1 cellular context compared by ENCODE assay signal in genomic region chr1:156691216-156691615, GRCh38.
TF ChIP-seq lines count a peak whose summit lies in the region.

No MANE protein-coding gene starts in this region.

TF ChIP-seq in K562, 482 proteins besides CTCF, POLR2A, EP300 and RAD21:
- TF ChIP-seq, protein P1, sequence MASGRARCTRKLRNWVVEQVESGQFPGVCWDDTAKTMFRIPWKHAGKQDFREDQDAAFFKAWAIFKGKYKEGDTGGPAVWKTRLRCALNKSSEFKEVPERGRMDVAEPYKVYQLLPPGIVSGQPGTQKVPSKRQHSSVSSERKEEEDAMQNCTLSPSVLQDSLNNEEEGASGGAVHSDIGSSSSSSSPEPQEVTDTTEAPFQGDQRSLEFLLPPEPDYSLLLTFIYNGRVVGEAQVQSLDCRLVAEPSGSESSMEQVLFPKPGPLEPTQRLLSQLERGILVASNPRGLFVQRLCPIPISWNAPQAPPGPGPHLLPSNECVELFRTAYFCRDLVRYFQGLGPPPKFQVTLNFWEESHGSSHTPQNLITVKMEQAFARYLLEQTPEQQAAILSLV (tag; IDR thresholded peaks at IDR 0.05), result no peak
- TF ChIP-seq RBFOX2 (IDR thresholded peaks at IDR 0.05; ENCODE audit: low read depth, low read length) (peak; percentile 1; the same call in 1 of the 2 replicates), POU5F1 (IDR thresholded peaks at IDR 0.05; ENCODE audit: borderline replicate concordance, low read depth, low read length, partially characterized antibody) (no peak), ZNF696 (CRISPR knock-in tag; conservative IDR thresholded peaks at IDR 0.05) (no peak), BDP1 (IDR thresholded peaks at IDR 0.05; ENCODE audit: insufficient read depth, insufficient read length) (no peak)
